In genomic region chr1:221611930-221612777, GRCh38 we compare ENCODE assay signal across 8 cellular contexts.
A peak's percentile ranks its signal among the peaks of the same experiment; 100 is the strongest.
DNase-seq lines count a peak whose midpoint lies in the region; ATAC-seq, FAIRE-seq and TF ChIP-seq lines count a peak whose summit lies in the region.

No MANE protein-coding gene starts in this region.

- H3K9me3 ChIP-seq in K562 (replicated peaks; ENCODE audit: control insufficient read depth, insufficient read depth, low read depth, low read length) (no peaks in the 10 kb centered on the region), left lung (no peaks in the 10 kb centered on the region)

- no peak overlapping the region for H3K9ac ChIP-seq in K562 (ENCODE audit: insufficient read depth in 1 of 2, low read depth in 2 of 2, low read length in 2 of 2)

- H3K79me2 ChIP-seq in K562 (ENCODE audit: control insufficient read depth, insufficient read depth, low read length), result no peaks in the 10 kb centered on the region

- in situ Hi-C loops in K562 (cut with MboI), result no loop called here

- DNase-seq in NCI-H748 (lab: John Stamatoyannopoulos, UW; ENCODE audit: unreplicated experiment) (peak; percentile 10), NCI-H748 treated with DMSO at 0.1 percent for 48 hours (lab: John Stamatoyannopoulos, UW) (no peak), K562 (ENCODE audit: extremely low read depth in 1 of 4, low spot score in 3 of 4) (peak in 2 of 4 experiments; percentile 19 to 61), left lung (peak in 1 of 2 donors; percentile 43), SKM-1 (lab: John Stamatoyannopoulos, UW; ENCODE audit: unreplicated experiment) (no peak)
- no peak for DNase-seq in stimulated activated CD4-positive, alpha-beta T cell treated with anti-CD3 and anti-CD28 coated beads, Interleukin-2, amount 100 ng/mL, for 24 hours

- no peaks in the 10 kb centered on the region for H3K9me1 ChIP-seq in K562 (ENCODE audit: control insufficient read depth, insufficient read depth, low read length)

- H3K4me2 ChIP-seq in K562 (ENCODE audit: insufficient read depth, low read length), result no peak overlapping the region

- CTCF ChIA-PET in K562 (lab: Yijun Ruan, JAX; ENCODE audit: low intra/inter-chr PET ratio), result no interaction called here

- H2AFZ ChIP-seq in K562 (ENCODE audit: low read depth, low read length), result 0 out of 2 replicates have a peak overlapping the region, but pooled peaks have one; percentile 26

- H3K27ac ChIP-seq in K562 (ENCODE audit: extremely low read depth, low read depth, low read length) (no peak overlapping the region), left lung (peak overlapping the region; percentile 17 to 39)

- TF ChIP-seq CTCF in K562 (IDR thresholded peaks at IDR 0.05 in 2 of 3, conservative IDR thresholded peaks at IDR 0.05 in 1 of 3; ENCODE audit: insufficient read depth in 2 of 3, low read depth in 1 of 3, low read length in 3 of 3), result no peak
- TF ChIP-seq CTCF in left lung (IDR thresholded peaks at IDR 0.05), result no peak

- POLR2A ChIA-PET in K562 (lab: Yijun Ruan, JAX), result interaction anchor here (0.6 to 0.9 kb wide), 3 partner anchors 9 to 262 kb away, joined by 3 read pairs; no protein-coding TSS in a partner anchor

- no peaks in the 10 kb centered on the region for H3K27me3 ChIP-seq in K562 (ENCODE audit: control insufficient read depth in 2 of 2, insufficient read depth in 2 of 2, low read length in 2 of 2)
- no peaks in the 10 kb centered on the region for H3K27me3 ChIP-seq in left lung

- 3% methylated on average over 6 of the region's 6 CpGs for WGBS in K562 (ENCODE audit: insufficient coverage, low coverage, missing lambda C conversion rate)

- no peak for TF ChIP-seq RAD21 in K562 (CRISPR knock-in tag; conservative IDR thresholded peaks at IDR 0.05 in 1 of 2, IDR thresholded peaks at IDR 0.05 in 1 of 2)

- TF ChIP-seq POLR2A in K562 (conservative IDR thresholded peaks at IDR 0.05), result no peak

- H3K4me1 ChIP-seq in K562 (replicated peaks in 1 of 2; ENCODE audit: control insufficient read depth in 2 of 2, insufficient read depth in 2 of 2, low read length in 2 of 2) (peaks cover 0 to 18% of the 10 kb centered on the region in 2 experiments; a peak in 3 of 5 replicates), left lung (no peaks in the 10 kb centered on the region)

- no TSS peak for BruUV-seq in K562 (replicated peaks; lab: Mats Ljungman, UMichigan)

- intact Hi-C loops in K562 (cut with micrococcal nuclease) (no loop called here), left lung (cut with DNase I) (no loop called here)

- no peak for TF ChIP-seq EP300 in K562 (IDR thresholded peaks at IDR 0.05; ENCODE audit: low read length)

- peak; percentile 11 for FAIRE-seq in K562 (lab: Jason Lieb, UNC)

- ATAC-seq in K562 (peak; percentile 57; the same call in 2 of the 3 replicates), left lung (peak; percentile 81), GM21526 (IDR thresholded peaks at IDR 0.05; ENCODE audit: low FRiP score, unreplicated experiment) (no peak), GM18502 (IDR thresholded peaks at IDR 0.05; ENCODE audit: poor library complexity, unreplicated experiment) (no peak)

- H4K20me1 ChIP-seq in K562 (replicated peaks; ENCODE audit: control insufficient read depth, insufficient read depth, low read length), result no peaks in the 10 kb centered on the region

- H3K36me3 ChIP-seq in K562 (ENCODE audit: control insufficient read depth, insufficient read depth, low read length), result no peaks in the 10 kb centered on the region
- H3K36me3 ChIP-seq in left lung, result no peaks in the 10 kb centered on the region

- H3K4me3 ChIP-seq in K562 (no peak overlapping the region), left lung (no peak overlapping the region)

TF ChIP-seq in K562, 482 proteins besides CTCF, POLR2A, EP300 and RAD21 (continues in another document):
- no peak for TF ChIP-seq CBFA2T2 (conservative IDR thresholded peaks at IDR 0.05)
- no peak for TF ChIP-seq TAF7 (tag; IDR thresholded peaks at IDR 0.05)
- peak in 1 of 2 experiments; percentile 57; a peak in 1 of 4 replicates for TF ChIP-seq FOXA3 (CRISPR knock-in tag; conservative IDR thresholded peaks at IDR 0.05 in 1 of 2, IDR thresholded peaks at IDR 0.05 in 1 of 2)
- no peak for TF ChIP-seq ARHGAP35 (IDR thresholded peaks at IDR 0.05; ENCODE audit: partially characterized antibody)
- TF ChIP-seq MGA (IDR thresholded peaks at IDR 0.05), result no peak
- TF ChIP-seq HBP1 (CRISPR knock-in tag; IDR thresholded peaks at IDR 0.05), result no peak
- TF ChIP-seq ESRRB (CRISPR knock-in tag; IDR thresholded peaks at IDR 0.05; ENCODE audit: borderline replicate concordance), result no peak
- no peak for TF ChIP-seq ZNF197 (CRISPR knock-in tag; IDR thresholded peaks at IDR 0.05; ENCODE audit: low read depth)

Comparison
In these comparisons a context has a peak if more than half of its experiments do, and no peak if none do; other contexts are left out.
1. ATAC-seq: peak in K562 (single experiment) and left lung (single experiment); none in GM21526 (single experiment) and GM18502 (single experiment).